In genomic region chrX:46723569-46723927, GRCh38 we compare ENCODE assay signal across 1 cellular context.
A peak's percentile ranks its signal among the peaks of the same experiment; 100 is the strongest.
TF ChIP-seq lines count a peak whose summit lies in the region.

No MANE protein-coding gene starts in this region.

TF ChIP-seq in GM12878, 131 proteins besides CTCF, POLR2A, EP300 and RAD21:
- TF ChIP-seq IKZF2 (IDR thresholded peaks at IDR 0.05) = 0 out of 4 replicates have a peak, but pooled peaks of 1 of the 2 experiments have one; percentile 28
TF ChIP-seq in GM12878: peak in this region for 1; not testable (repeated sequence) for 130.
